In genomic region chr15:49155110-49155833, GRCh38 we compare ENCODE assay signal across 1 cellular context.
TF ChIP-seq lines count a peak whose summit lies in the region.

COPS2 (minus strand) TSS chr15:49155599; CDS start chr15:49155578, 21 bp downstream.

TF ChIP-seq in GM12878, 131 proteins besides CTCF, POLR2A, EP300 and RAD21 (continued from another document and continues in another):
- TF ChIP-seq PKNOX1 (IDR thresholded peaks at IDR 0.05) (peak; percentile 95), ATF7 (IDR thresholded peaks at IDR 0.05; ENCODE audit: low read depth) (peak; percentile 86), CBFB (IDR thresholded peaks at IDR 0.05; ENCODE audit: low read depth) (peak; percentile 75; the same call in 1 of the 2 replicates), STAT1 (conservative IDR thresholded peaks at IDR 0.05) (peak; percentile 95; the same call in 1 of the 2 replicates), ZSCAN29 (IDR thresholded peaks at IDR 0.05) (no peak), CEBPB (IDR thresholded peaks at IDR 0.05; ENCODE audit: borderline replicate concordance in 1 of 2, low read depth in 2 of 2, low read length in 2 of 2) (no peak), NKRF (conservative IDR thresholded peaks at IDR 0.05) (no peak; the same call in 1 of the 2 replicates), HDGF (IDR thresholded peaks at IDR 0.05) (0 out of 2 replicates have a peak, but pooled peaks have one; percentile 66), PBX3 (IDR thresholded peaks at IDR 0.05; ENCODE audit: insufficient replicate concordance, low read depth, low read length) (peak; percentile 77), SREBF2 (IDR thresholded peaks at IDR 0.05; ENCODE audit: low read length) (peak; percentile 48; the same call in 1 of the 2 replicates), ZNF687 (IDR thresholded peaks at IDR 0.05) (peak; percentile 56; the same call in 1 of the 2 replicates), ZZZ3 (IDR thresholded peaks at IDR 0.05; ENCODE audit: control insufficient read depth, insufficient read length, low read depth) (peak; percentile 85), PML (IDR thresholded peaks at IDR 0.05; ENCODE audit: low read length) (0 out of 2 replicates have a peak, but pooled peaks have one; percentile 75), ASH2L (IDR thresholded peaks at IDR 0.05; ENCODE audit: borderline replicate concordance, low read depth) (no peak; the same call in 1 of the 2 replicates), SMAD1 (IDR thresholded peaks at IDR 0.05; ENCODE audit: low read depth, partially characterized antibody) (no peak), ZNF24 (IDR thresholded peaks at IDR 0.05) (0 out of 2 replicates have a peak, but pooled peaks have one; percentile 22), RELA (IDR thresholded peaks at IDR 0.05; ENCODE audit: borderline replicate concordance, partially characterized antibody) (peak; percentile 95), POU2F2 (IDR thresholded peaks at IDR 0.05; ENCODE audit: borderline replicate concordance, low read depth, low read length) (peak; percentile 82; the same call in 2 of the 3 replicates), TCF12 (IDR thresholded peaks at IDR 0.05; ENCODE audit: low read depth, low read length) (0 out of 2 replicates have a peak, but pooled peaks have one; percentile 12), MYB (IDR thresholded peaks at IDR 0.05; ENCODE audit: borderline replicate concordance, low read depth, low read length) (no peak), STAT3 (IDR thresholded peaks at IDR 0.05; ENCODE audit: low read depth, low read length) (no peak), MTA2 (IDR thresholded peaks at IDR 0.05; ENCODE audit: low read depth) (peak; percentile 48; the same call in 1 of the 2 replicates), NFXL1 (IDR thresholded peaks at IDR 0.05; ENCODE audit: borderline replicate concordance) (no peak), ZBTB40 (IDR thresholded peaks at IDR 0.05; ENCODE audit: borderline replicate concordance) (peak; percentile 100), MXI1 (IDR thresholded peaks at IDR 0.05; ENCODE audit: low read depth, low read length) (peak; percentile 98), ZNF384 (IDR thresholded peaks at IDR 0.05; ENCODE audit: borderline replicate concordance, low read depth, low read length) (no peak), RB1 (IDR thresholded peaks at IDR 0.05; ENCODE audit: borderline replicate concordance) (peak; percentile 86), SMC3 (IDR thresholded peaks at IDR 0.05; ENCODE audit: borderline replicate concordance, low read length) (no peak), CUX1 (IDR thresholded peaks at IDR 0.05; ENCODE audit: insufficient replicate concordance, low read depth, low read length) (no peak), LARP7 (IDR thresholded peaks at IDR 0.05) (no peak; the same call in 1 of the 2 replicates), ZNF217 (IDR thresholded peaks at IDR 0.05) (no peak), TARDBP (IDR thresholded peaks at IDR 0.05; ENCODE audit: borderline replicate concordance) (no peak), ZNF207 (IDR thresholded peaks at IDR 0.05; ENCODE audit: borderline replicate concordance) (peak; percentile 96; the same call in 1 of the 2 replicates), FOXM1 (IDR thresholded peaks at IDR 0.05; ENCODE audit: low read depth, low read length) (no peak), BMI1 (IDR thresholded peaks at IDR 0.05; ENCODE audit: borderline replicate concordance) (peak; percentile 80; the same call in 1 of the 2 replicates), ZBTB4 (CRISPR knock-in tag; IDR thresholded peaks at IDR 0.05) (no peak), KDM1A (IDR thresholded peaks at IDR 0.05; ENCODE audit: borderline replicate concordance) (no peak), YY1 (IDR thresholded peaks at IDR 0.05; ENCODE audit: low read depth, low read length) (peak; percentile 94), MYC (IDR thresholded peaks at IDR 0.05; ENCODE audit: insufficient read depth, insufficient read length, insufficient replicate concordance, low read length, severe bottlenecking) (no peak), RBBP5 (conservative IDR thresholded peaks at IDR 0.05) (0 out of 2 replicates have a peak, but pooled peaks have one; percentile 60)
